Comparison of ENCODE assay signal across 12 cellular contexts in the genomic region with DNA sequence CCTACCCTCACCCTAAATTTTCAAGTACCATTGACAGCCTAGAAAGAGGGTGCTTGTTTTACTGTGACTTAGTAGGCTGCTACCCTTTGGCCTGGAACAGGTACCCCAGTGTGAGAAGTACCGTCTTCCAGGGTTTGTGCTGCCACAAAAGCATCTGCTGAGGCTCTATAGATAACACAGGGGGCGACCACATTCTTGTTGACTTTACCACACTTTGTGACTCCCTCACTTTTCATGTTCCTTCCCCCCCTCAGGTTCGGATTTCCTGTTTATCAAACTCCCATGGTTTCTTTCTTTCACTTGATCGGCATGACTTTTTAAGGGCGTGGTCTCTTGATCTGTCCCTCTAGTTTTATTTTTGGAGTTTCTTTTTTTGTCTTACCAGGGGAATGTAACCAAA. TPM values are rescaled to one million over a fixed set of nuclear protein-coding genes. Genes with fewer than 3 reads are reported as not detected.
DNase-seq lines count a peak whose midpoint lies in the region; ATAC-seq lines count a peak whose summit lies in the region.
"Had no signal": no experiment of that assay in that cellular context is flagged by ENCODE, and none has a peak within 500 bp of the region (broad histone marks: within the 10 kb centered on the region; RNA-seq: fewer than 3 reads in every experiment).

No MANE protein-coding gene starts in this region.

- H3K4me1 Mint-ChIP-seq in activated CD4-positive, alpha-beta T cell treated with anti-CD3 and anti-CD28 coated beads, Interleukin-2, amount 10 ng/mL, durations not matched to agents 24 days and 14 days, result peaks cover 25% of the 10 kb centered on the region
- H3K4me1 Mint-ChIP-seq in activated naive CD8-positive, alpha-beta T cell treated with anti-CD3 and anti-CD28 coated beads, Interleukin-2, amount 50 U/mL, for 24 hours, result peaks cover 24% of the 10 kb centered on the region
- H3K4me1 Mint-ChIP-seq in naive B cell, result peaks cover 17 to 26% (median 19%) of the 10 kb centered on the region in 3 donors
- H3K4me1 Mint-ChIP-seq: mesothelial cell of epicardium had no signal

- no peaks in the 10 kb centered on the region for H3K9me3 Mint-ChIP-seq in activated CD4-positive, alpha-beta T cell treated with anti-CD3 and anti-CD28 coated beads, Interleukin-2, amount 10 ng/mL, durations not matched to agents 24 days and 14 days
- no peaks in the 10 kb centered on the region for H3K9me3 Mint-ChIP-seq in activated naive CD8-positive, alpha-beta T cell treated with anti-CD3 and anti-CD28 coated beads, Interleukin-2, amount 50 U/mL, for 24 hours
- no peaks in the 10 kb centered on the region for H3K9me3 Mint-ChIP-seq in naive B cell
- H3K9me3 Mint-ChIP-seq: mesothelial cell of epicardium had no signal

- peak; percentile 33 for ATAC-seq in activated naive CD8-positive, alpha-beta T cell treated with anti-CD3 and anti-CD28 coated beads, Interleukin-2, amount 50 U/mL, for 24 hours
- no peak for ATAC-seq in naive B cell (ENCODE audit: low read depth in 2 of 2)
- no peak for ATAC-seq in HG03039 (IDR thresholded peaks at IDR 0.05; ENCODE audit: unreplicated experiment)
- ATAC-seq in HG02852 (IDR thresholded peaks at IDR 0.05; ENCODE audit: unreplicated experiment), result no peak
- ATAC-seq: GM12878 had no signal

- intact Hi-C loops in activated CD4-positive, alpha-beta T cell treated with anti-CD3 and anti-CD28 coated beads, Interleukin-2, amount 10 ng/mL, durations not matched to agents 24 days and 14 days (cut with micrococcal nuclease), result loop anchor here (2.0 to 10.0 kb wide), 3 partner anchors 23 to 485 kb away; partner anchors contain the start of gene EXOG

- H3K4me3 Mint-ChIP-seq in activated CD4-positive, alpha-beta T cell treated with anti-CD3 and anti-CD28 coated beads, Interleukin-2, amount 10 ng/mL, durations not matched to agents 24 days and 14 days, result peak overlapping the region; percentile 65
- H3K4me3 Mint-ChIP-seq in activated naive CD8-positive, alpha-beta T cell treated with anti-CD3 and anti-CD28 coated beads, Interleukin-2, amount 50 U/mL, for 24 hours, result no peak overlapping the region
- H3K4me3 Mint-ChIP-seq in naive B cell, result peak overlapping the region in 4 of 8 donors; percentile 17 to 72 (median 38)
- H3K4me3 Mint-ChIP-seq: mesothelial cell of epicardium had no signal

- peaks cover 17% of the 10 kb centered on the region for H3K36me3 Mint-ChIP-seq in activated CD4-positive, alpha-beta T cell treated with anti-CD3 and anti-CD28 coated beads, Interleukin-2, amount 10 ng/mL, durations not matched to agents 24 days and 14 days (ENCODE audit: low read depth)
- peaks cover 20% of the 10 kb centered on the region for H3K36me3 Mint-ChIP-seq in activated naive CD8-positive, alpha-beta T cell treated with anti-CD3 and anti-CD28 coated beads, Interleukin-2, amount 50 U/mL, for 24 hours (ENCODE audit: low read depth)
- H3K36me3 Mint-ChIP-seq in naive B cell, result peaks cover 2 to 9% of the 10 kb centered on the region in 2 donors

- in situ Hi-C loops in KBM-7 (cut with MboI; ENCODE audit: low pct_unique_long_range_greater_than_20kb, low sequenced_read_pairs), result no loop called here

- peak; percentile 84 for DNase-seq in activated CD4-positive, alpha-beta T cell treated with anti-CD3 and anti-CD28 coated beads, Interleukin-2, amount 10 ng/mL, durations not matched to agents 24 days and 14 days
- no peak for DNase-seq in activated CD4-positive, alpha-beta T cell treated with anti-CD3 and anti-CD28 coated beads for 4 hours
- DNase-seq in KBM-7 (peak; percentile 41), naive B cell (no peak), NCI-H2227 treated with DMSO at 0.1 percent for 48 hours (lab: John Stamatoyannopoulos, UW) (no peak)
- DNase-seq in activated naive CD8-positive, alpha-beta T cell treated with anti-CD3 and anti-CD28 coated beads, Interleukin-2, amount 50 U/mL, for 24 hours, result no peak
- DNase-seq: NCI-H1930, thyroid gland had no signal

- no peaks in the 10 kb centered on the region for H3K27me3 Mint-ChIP-seq in activated CD4-positive, alpha-beta T cell treated with anti-CD3 and anti-CD28 coated beads, Interleukin-2, amount 10 ng/mL, durations not matched to agents 24 days and 14 days
- no peaks in the 10 kb centered on the region for H3K27me3 Mint-ChIP-seq in activated naive CD8-positive, alpha-beta T cell treated with anti-CD3 and anti-CD28 coated beads, Interleukin-2, amount 50 U/mL, for 24 hours
- no peaks in the 10 kb centered on the region for H3K27me3 Mint-ChIP-seq in naive B cell

- H3K27ac Mint-ChIP-seq in activated CD4-positive, alpha-beta T cell treated with anti-CD3 and anti-CD28 coated beads, Interleukin-2, amount 10 ng/mL, durations not matched to agents 24 days and 14 days, result peak overlapping the region; percentile 68
- H3K27ac Mint-ChIP-seq in activated naive CD8-positive, alpha-beta T cell treated with anti-CD3 and anti-CD28 coated beads, Interleukin-2, amount 50 U/mL, for 24 hours, result peak overlapping the region; percentile 68
- peak overlapping the region; percentile 1 to 96 (median 86) for H3K27ac Mint-ChIP-seq in naive B cell
- H3K27ac Mint-ChIP-seq: mesothelial cell of epicardium had no signal

RNA-seq across cellular contexts. Expression of gene EXOG, which starts 23.5 kb away (rescaled TPM):
- total RNA-seq in activated CD4-positive, alpha-beta T cell treated with anti-CD3 and anti-CD28 coated beads, Interleukin-2, amount 10 ng/mL, durations not matched to agents 24 days and 14 days, result 18.0 and 20.8 TPM in 2 replicates
- 10 to 100 TPM in 3 of 6 donors, 1 to 10 TPM in 3; 7.4 to 26.0 (median 10.5) TPM for polyA plus RNA-seq in naive B cell (ENCODE audit: low read depth in 6 of 6)

Comparison
In these comparisons a context has a peak if more than half of its experiments do, and no peak if none do; other contexts are left out.
1. DNase-seq: peak in activated CD4-positive, alpha-beta T cell treated with anti-CD3 and anti-CD28 coated beads, Interleukin-2, amount 10 ng/mL, durations not matched to agents 24 days and 14 days (single experiment) and KBM-7 (single experiment); none in activated CD4-positive, alpha-beta T cell treated with anti-CD3 and anti-CD28 coated beads for 4 hours (0 of 2), activated naive CD8-positive, alpha-beta T cell treated with anti-CD3 and anti-CD28 coated beads, Interleukin-2, amount 50 U/mL, for 24 hours (single experiment), naive B cell (single experiment) and NCI-H2227 treated with DMSO at 0.1 percent for 48 hours (single experiment).
2. Peak in every context shown above with its lines, with median percentiles within 50 percentile points of each other: H3K27ac Mint-ChIP-seq.